In the genomic region with DNA sequence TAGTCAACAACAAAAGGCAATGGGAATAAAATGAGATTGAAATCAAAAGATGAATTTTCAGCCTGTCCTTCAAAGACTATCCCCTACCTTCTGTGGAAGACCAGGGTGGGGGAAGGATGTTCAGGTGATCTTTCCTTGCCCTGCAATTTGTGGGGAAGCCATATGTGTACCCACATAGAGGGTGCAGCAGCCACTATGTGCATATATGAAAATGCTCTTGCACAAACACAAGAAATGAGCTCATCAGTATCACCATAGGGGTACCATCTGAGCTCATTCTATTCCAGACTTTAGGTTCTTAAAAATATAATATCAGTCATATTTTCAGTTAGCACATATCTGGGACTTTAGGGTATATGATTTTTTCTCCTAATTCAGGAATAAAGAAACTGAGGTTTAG, we compare ENCODE assay signal across 17 cellular contexts. TPM values are rescaled to one million over a fixed set of nuclear protein-coding genes. Genes with fewer than 3 reads are reported as not detected.
DNase-seq lines count a peak whose midpoint lies in the region; ATAC-seq lines count a peak whose summit lies in the region.
"Had no signal": no experiment of that assay in that cellular context is flagged by ENCODE, and none has a peak within 500 bp of the region (broad histone marks: within the 10 kb centered on the region; RNA-seq: fewer than 3 reads in every experiment).

No MANE protein-coding gene starts in this region.

- peaks cover 9% of the 10 kb centered on the region for H3K9me3 Mint-ChIP-seq in activated CD4-positive, alpha-beta T cell treated with anti-CD3 and anti-CD28 coated beads, Interleukin-2, amount 10 ng/mL, durations not matched to agents 7 days and 5 days
- H3K9me3 Mint-ChIP-seq in activated naive CD8-positive, alpha-beta T cell treated with anti-CD3 and anti-CD28 coated beads for 36 hours = peaks cover 6% of the 10 kb centered on the region

- peaks cover 2% of the 10 kb centered on the region for H3K27me3 Mint-ChIP-seq in activated CD4-positive, alpha-beta T cell treated with anti-CD3 and anti-CD28 coated beads, Interleukin-2, amount 10 ng/mL, durations not matched to agents 7 days and 5 days
- H3K27me3 Mint-ChIP-seq in activated naive CD8-positive, alpha-beta T cell treated with anti-CD3 and anti-CD28 coated beads for 36 hours = no peaks in the 10 kb centered on the region

- CTCF ChIA-PET in activated CD4-positive, alpha-beta T cell treated with anti-CD3 and anti-CD28 coated beads, Interleukin-2, amount 10 ng/mL, durations not matched to agents 7 days and 5 days (lab: Charles Lee) = interaction anchor here (1.0 to 1.7 kb wide), 10 partner anchors 9 to 308 kb away, joined by 3 to 7 read pairs (median 5); a partner anchor contains a TSS

- peaks cover 66% of the 10 kb centered on the region for H3K4me1 Mint-ChIP-seq in activated CD4-positive, alpha-beta T cell treated with anti-CD3 and anti-CD28 coated beads, Interleukin-2, amount 10 ng/mL, durations not matched to agents 7 days and 5 days
- H3K4me1 Mint-ChIP-seq in activated naive CD8-positive, alpha-beta T cell treated with anti-CD3 and anti-CD28 coated beads for 36 hours = peaks cover 67% of the 10 kb centered on the region

- H3K36me3 Mint-ChIP-seq in activated CD4-positive, alpha-beta T cell treated with anti-CD3 and anti-CD28 coated beads, Interleukin-2, amount 10 ng/mL, durations not matched to agents 7 days and 5 days (ENCODE audit: low read depth) = peaks cover 15% of the 10 kb centered on the region
- H3K36me3 Mint-ChIP-seq in activated naive CD8-positive, alpha-beta T cell treated with anti-CD3 and anti-CD28 coated beads for 36 hours = no peaks in the 10 kb centered on the region

- no peak for DNase-seq in activated CD4-positive, alpha-beta T cell treated with anti-CD3 and anti-CD28 coated beads, Interleukin-2, amount 10 ng/mL, durations not matched to agents 7 days and 5 days
- no peak for DNase-seq in activated CD4-positive, alpha-beta T cell treated with anti-CD3 and anti-CD28 coated beads for 4 hours
- no peak for DNase-seq in activated naive CD8-positive, alpha-beta T cell treated with anti-CD3 and anti-CD28 coated beads for 36 hours
- DNase-seq in stimulated activated CD8-positive, alpha-beta memory T cell treated with anti-CD3 and anti-CD28 coated beads, Interleukin-4, amount 100 ng/mL, for 48 hours = peak; percentile 34
- no peak for DNase-seq in DMS153 (lab: John Stamatoyannopoulos, UW)
- DNase-seq: Caco-2, erythroblast, head of caudate nucleus, kidney glomerular epithelial cell, NCI-H1694, NCI-H524 had no signal

- POLR2A ChIA-PET in activated CD4-positive, alpha-beta T cell treated with anti-CD3 and anti-CD28 coated beads, Interleukin-2, amount 10 ng/mL, durations not matched to agents 7 days and 5 days (lab: Charles Lee) = interaction anchor here (0.5 to 2.8 kb wide), 12 partner anchors 10 to 306 kb away, joined by 3 to 11 read pairs (median 6); no protein-coding TSS in a partner anchor

- peak; percentile 8 for ATAC-seq in HG03097 (IDR thresholded peaks at IDR 0.05; ENCODE audit: low FRiP score, unreplicated experiment)
- no peak for ATAC-seq in HG02623 (IDR thresholded peaks at IDR 0.05; ENCODE audit: unreplicated experiment)
- no peak for ATAC-seq in HG03439 (IDR thresholded peaks at IDR 0.05; ENCODE audit: unreplicated experiment)

- peak overlapping the region; percentile 75 for H3K4me3 Mint-ChIP-seq in activated CD4-positive, alpha-beta T cell treated with anti-CD3 and anti-CD28 coated beads, Interleukin-2, amount 10 ng/mL, durations not matched to agents 7 days and 5 days
- H3K4me3 Mint-ChIP-seq in activated naive CD8-positive, alpha-beta T cell treated with anti-CD3 and anti-CD28 coated beads for 36 hours = peak overlapping the region; percentile 73

- H3K27ac Mint-ChIP-seq in activated CD4-positive, alpha-beta T cell treated with anti-CD3 and anti-CD28 coated beads, Interleukin-2, amount 10 ng/mL, durations not matched to agents 7 days and 5 days = peak overlapping the region; percentile 96
- peak overlapping the region; percentile 97 for H3K27ac Mint-ChIP-seq in activated naive CD8-positive, alpha-beta T cell treated with anti-CD3 and anti-CD28 coated beads for 36 hours

RNA-seq across cellular contexts. Expression of a gene that starts 17.7 kb away (rescaled TPM):
- total RNA-seq in activated CD4-positive, alpha-beta T cell treated with anti-CD3 and anti-CD28 coated beads, Interleukin-2, amount 10 ng/mL, durations not matched to agents 7 days and 5 days = 100 to 1,000 TPM; 111 to 149 TPM
- total RNA-seq in activated naive CD8-positive, alpha-beta T cell treated with anti-CD3 and anti-CD28 coated beads for 36 hours = 10 to 100 TPM; 47.1 to 48.2 TPM
- total RNA-seq: Caco-2, GM23248, myocyte had no signal

RNA-seq across cellular contexts. Expression of a gene that starts 38.5 kb away (rescaled TPM):
- total RNA-seq in activated CD4-positive, alpha-beta T cell treated with anti-CD3 and anti-CD28 coated beads, Interleukin-2, amount 10 ng/mL, durations not matched to agents 7 days and 5 days = 10 to 100 TPM; 18.1 to 19.6 TPM
- 1 to 10 TPM; 6.1 to 6.2 TPM for total RNA-seq in activated naive CD8-positive, alpha-beta T cell treated with anti-CD3 and anti-CD28 coated beads for 36 hours
- total RNA-seq: Caco-2, GM23248, myocyte had no signal

RNA-seq across cellular contexts. Expression of a gene that starts 45.2 kb away (rescaled TPM):
- total RNA-seq in activated CD4-positive, alpha-beta T cell treated with anti-CD3 and anti-CD28 coated beads, Interleukin-2, amount 10 ng/mL, durations not matched to agents 7 days and 5 days = not detected
- not detected for total RNA-seq in activated naive CD8-positive, alpha-beta T cell treated with anti-CD3 and anti-CD28 coated beads for 36 hours
- total RNA-seq: GM23248, myocyte, pulmonary artery endothelial cell had no signal

RNA-seq across cellular contexts. Expression of a gene that starts 45.6 kb away (rescaled TPM):
- total RNA-seq in activated CD4-positive, alpha-beta T cell treated with anti-CD3 and anti-CD28 coated beads, Interleukin-2, amount 10 ng/mL, durations not matched to agents 7 days and 5 days = not detected
- not detected for total RNA-seq in activated naive CD8-positive, alpha-beta T cell treated with anti-CD3 and anti-CD28 coated beads for 36 hours
- total RNA-seq: GM23248, myocyte, pulmonary artery endothelial cell had no signal
